ENCODE assay signal across 15 cellular contexts in genomic region chr4:16278178-16278577, GRCh38. TPM values are rescaled to one million over a fixed set of nuclear protein-coding genes. Genes with fewer than 3 reads are reported as not detected.
DNase-seq lines count a peak whose midpoint lies in the region; TF ChIP-seq lines count a peak whose summit lies in the region.
"Had no signal": no experiment of that assay in that cellular context is flagged by ENCODE, and none has a peak within 500 bp of the region (broad histone marks: within the 10 kb centered on the region; RNA-seq: fewer than 3 reads in every experiment).

No MANE protein-coding gene starts in this region.

- no peaks in the 10 kb centered on the region for H3K36me3 ChIP-seq in GM23248 (ENCODE audit: low read depth)

- 42 to 47% methylated on average over 1 of the region's 1 CpG for WGBS in GM23248 (ENCODE audit: low coverage in 1 of 2, low lambda C conversion rate in 2 of 2, missing lambda C conversion rate in 2 of 2), 2 experiments

- H3F3A ChIP-seq in GM23248 (ENCODE audit: insufficient read depth): no peaks in the 10 kb centered on the region

- TF ChIP-seq CTCF in AG09309 (IDR thresholded peaks at IDR 0.05; ENCODE audit: control insufficient read depth, insufficient read depth, low read depth, low read length, missing control alignments) (peak; percentile 23), fibroblast of villous mesenchyme (IDR thresholded peaks at IDR 0.05; ENCODE audit: insufficient read depth, low read depth, low read length) (peak; percentile 41)

- in situ Hi-C loops in GM23248 (cut with MboI) (loop anchor here (25.0 kb wide), 3 partner anchors 509 to 1059 kb away; no protein-coding TSS in a partner anchor), SK-MEL-5 (cut with HindIII; ENCODE audit: low pct_unique_long_range_greater_than_20kb, low sequenced_read_pairs) (no loop called here)

- no peaks in the 10 kb centered on the region for H3K79me2 ChIP-seq in GM23248 (ENCODE audit: insufficient read depth)

- H3K9me3 ChIP-seq in GM23248 (ENCODE audit: low read depth): no peaks in the 10 kb centered on the region

- DNase-seq in AG09309 (ENCODE audit: low read depth): no peak
- peak; percentile 29 for DNase-seq in GM23248
- DNase-seq in SK-MEL-5 (ENCODE audit: low read depth, low spot score): peak; percentile 16
- DNase-seq in fibroblast of villous mesenchyme (ENCODE audit: low read depth): no peak
- no peak for DNase-seq in Ammon's horn (ENCODE audit: low spot score)
- no peak for DNase-seq in SK-N-DZ (ENCODE audit: low spot score)
- no peak for DNase-seq in activated effector memory CD4-positive, alpha-beta T cell treated with Interleukin-2 at 50 U/mL for 16 hours
- no peak for DNase-seq in OCI-M2 (lab: John Stamatoyannopoulos, UW; ENCODE audit: unreplicated experiment)
- DNase-seq: activated CD4-positive, alpha-beta T cell treated with anti-CD3 and anti-CD28 coated beads for 4 hours; activated T-cell treated with anti-CD3 and anti-CD28 coated beads for 4 hours; CD4-positive, alpha-beta memory T cell; GDM1; NCI-H1092; NCI-H774 had no signal

- H3K4me3 ChIP-seq in AG09309 (ENCODE audit: control insufficient read depth, low read depth, low read length): no peak overlapping the region
- no peak overlapping the region for H3K4me3 ChIP-seq in GM23248
- no peak overlapping the region for H3K4me3 ChIP-seq in fibroblast of villous mesenchyme (ENCODE audit: low read depth, low read length)
- H3K4me3 ChIP-seq: skin epidermis had no signal

- no peak overlapping the region for H2AFZ ChIP-seq in GM23248

- H3K4me1 ChIP-seq in GM23248 (ENCODE audit: insufficient read depth): no peaks in the 10 kb centered on the region

- H3K27ac ChIP-seq in GM23248: no peak overlapping the region
- H3K27ac ChIP-seq: skin epidermis had no signal

- H3K4me2 ChIP-seq in GM23248 (ENCODE audit: unreplicated experiment): no peak overlapping the region

- H4K20me1 ChIP-seq in GM23248 (ENCODE audit: insufficient read depth): no peaks in the 10 kb centered on the region

- H3K27me3 ChIP-seq in GM23248 (replicated peaks; ENCODE audit: insufficient read depth): no peaks in the 10 kb centered on the region; the same call in 1 of the 2 replicates

- H3K9ac ChIP-seq in GM23248: no peak overlapping the region

- no peaks in the 10 kb centered on the region for H3K9me2 ChIP-seq in GM23248 (ENCODE audit: insufficient read depth)

RNA-seq across cellular contexts. Expression of gene TAPT1, which starts 51.9 kb away (rescaled TPM):
- total RNA-seq in GM23248 (2014; rRNA removed; shearing (Covaris generic)): 13.2 and 16.8 TPM in 2 replicates
- polyA plus RNA-seq in GM23248 (2016; fragmentation: Nextera tagmentation; extraction: Ambion mirVana): 7.8 and 9.7 TPM in 2 replicates
- total RNA-seq in SK-MEL-5 (2014; rRNA removed; shearing (Covaris generic)): 11.3 and 12.5 TPM in 2 replicates
- 8.2 and 10.6 TPM in 2 replicates for polyA plus RNA-seq in SK-MEL-5 (2015; cell fraction: cytosol; rRNA removed)
- polyA plus RNA-seq in SK-MEL-5 (2015; cell fraction: nucleus; rRNA removed): 28.3 and 31.9 TPM in 2 replicates
- total RNA-seq in fibroblast of villous mesenchyme: 19.0 and 28.5 TPM in 2 replicates
- 8.6 and 9.7 TPM in 2 replicates for polyA plus RNA-seq in SK-N-DZ (2014; cell fraction: cytosol; rRNA removed)
- 18.1 and 23.1 TPM in 2 replicates for polyA plus RNA-seq in SK-N-DZ (2014; cell fraction: nucleus; rRNA removed)

Comparison
In these comparisons a context has a peak if more than half of its experiments do, and no peak if none do; other contexts are left out.
1. DNase-seq: peak in GM23248 (single experiment) and SK-MEL-5 (single experiment); none in AG09309 (single experiment), fibroblast of villous mesenchyme (single experiment), Ammon's horn (single experiment), SK-N-DZ (single experiment), activated effector memory CD4-positive, alpha-beta T cell treated with Interleukin-2 at 50 U/mL for 16 hours (single experiment) and OCI-M2 (single experiment).